In genomic region chr5:181189962-181190710, GRCh38 we compare ENCODE assay signal across 8 cellular contexts. TPM values are rescaled to one million over a fixed set of nuclear protein-coding genes. Genes with fewer than 3 reads are reported as not detected.
A peak's percentile ranks its signal among the peaks of the same experiment; 100 is the strongest.
DNase-seq lines count a peak whose midpoint lies in the region; ATAC-seq and TF ChIP-seq lines count a peak whose summit lies in the region.

No MANE protein-coding gene starts in this region.

- no peaks in the 10 kb centered on the region for H3K9me3 ChIP-seq in fibroblast of lung (ENCODE audit: control insufficient read depth, insufficient read depth, low read depth, low read length)

- H2AFZ ChIP-seq in GM23338 = peak overlapping the region; percentile 98
- peak overlapping the region; percentile 92 for H2AFZ ChIP-seq in fibroblast of lung (ENCODE audit: low read length)

- H3K27me3 ChIP-seq in GM23338 (ENCODE audit: insufficient read depth) (peaks cover 49% of the 10 kb centered on the region), fibroblast of lung (ENCODE audit: control insufficient read depth, insufficient read depth, low read length) (no peaks in the 10 kb centered on the region)

- peaks cover 60% of the 10 kb centered on the region for H3K27me3 Mint-ChIP-seq in GM23338 (ENCODE audit: insufficient read depth, low read depth, poor library complexity)

- no peaks in the 10 kb centered on the region for H3K9me2 ChIP-seq in GM23338 (ENCODE audit: insufficient read depth)

- H3K36me3 ChIP-seq in GM23338 (ENCODE audit: insufficient read depth) (no peaks in the 10 kb centered on the region), fibroblast of lung (ENCODE audit: control insufficient read depth, insufficient read depth, low read length) (no peaks in the 10 kb centered on the region)

- H3K27ac ChIP-seq in GM23338 (ENCODE audit: low read depth) (no peak overlapping the region), fibroblast of lung (ENCODE audit: insufficient read depth, low read length) (no peak overlapping the region)

- no peaks in the 10 kb centered on the region for H3K79me2 ChIP-seq in GM23338 (replicated peaks; ENCODE audit: insufficient read depth)
- no peaks in the 10 kb centered on the region for H3K79me2 ChIP-seq in fibroblast of lung (ENCODE audit: control insufficient read depth, insufficient read depth, low read length)

- H3K4me1 Mint-ChIP-seq in GM23338 = peaks cover 6% of the 10 kb centered on the region

- TF ChIP-seq CTCF in GM23338 (conservative IDR thresholded peaks at IDR 0.05; ENCODE audit: low read depth in 2 of 2) (no peak), fibroblast of lung (conservative IDR thresholded peaks at IDR 0.05 in 1 of 2, IDR thresholded peaks at IDR 0.05 in 1 of 2; ENCODE audit: low read depth in 1 of 2, low read length in 2 of 2) (no peak), retinal pigment epithelial cell (conservative IDR thresholded peaks at IDR 0.05; ENCODE audit: low read depth, low read length) (no peak)

- H3K36me3 Mint-ChIP-seq in GM23338 (ENCODE audit: low read depth) = peaks cover 15% of the 10 kb centered on the region; the same call in 1 of the 3 replicates

- peaks cover 27% of the 10 kb centered on the region for H3K9me3 Mint-ChIP-seq in GM23338

- H3K4me3 Mint-ChIP-seq in GM23338 = peak overlapping the region; percentile 89

- DNase-seq in GM23338 (ENCODE audit: low spot score) = peak; percentile 40
- peak; percentile 54 to 60 for DNase-seq in activated CD4-positive, alpha-beta T cell treated with anti-CD3 and anti-CD28 coated beads, Interleukin-2, amount 50 U/mL, for 48 hours
- DNase-seq in fibroblast of lung (ENCODE audit: low read depth in 2 of 2) = no peak
- DNase-seq in retinal pigment epithelial cell (ENCODE audit: low read depth) = no peak
- no peak for DNase-seq in NOMO-1 treated with DMSO at 0.1 percent for 48 hours (lab: John Stamatoyannopoulos, UW; ENCODE audit: unreplicated experiment)
- no peak for DNase-seq in kidney glomerular epithelial cell (lab: John Stamatoyannopoulos, UW)

- H4K20me1 ChIP-seq in GM23338 (replicated peaks; ENCODE audit: insufficient read depth) (no peaks in the 10 kb centered on the region; the same call in 1 of the 2 replicates), fibroblast of lung (ENCODE audit: control insufficient read depth, extremely low read depth, insufficient read depth, low read length) (no peaks in the 10 kb centered on the region)

- H3K27ac Mint-ChIP-seq in GM23338 = no peak overlapping the region

- H3K4me1 ChIP-seq in GM23338 (ENCODE audit: insufficient read depth) = peaks cover 1% of the 10 kb centered on the region; the same call in 1 of the 2 replicates
- H3K4me1 ChIP-seq in fibroblast of lung (ENCODE audit: control insufficient read depth, extremely low read depth, insufficient read depth, low read length) = no peaks in the 10 kb centered on the region

- peak overlapping the region; percentile 17 for H3K9ac ChIP-seq in fibroblast of lung (ENCODE audit: insufficient read depth, low read length)

- peaks cover 3% of the 10 kb centered on the region for H3F3A ChIP-seq in GM23338 (replicated peaks; ENCODE audit: low read depth)

- peak overlapping the region; percentile 80 for H3K4me3 ChIP-seq in GM23338
- H3K4me3 ChIP-seq in fibroblast of lung (replicated peaks in 1 of 4; ENCODE audit: control extremely low read depth in 1 of 4, insufficient read depth in 1 of 4, low read depth in 3 of 4, low read length in 4 of 4) = peak overlapping the region; percentile 82 to 96 (median 85)
- peak overlapping the region; percentile 74 for H3K4me3 ChIP-seq in retinal pigment epithelial cell (ENCODE audit: low read length)

- ATAC-seq in GM23338 (peak; percentile 0; the same call in 2 of the 3 replicates), GM21723 (IDR thresholded peaks at IDR 0.05; ENCODE audit: unreplicated experiment) (no peak), HG03095 (IDR thresholded peaks at IDR 0.05; ENCODE audit: unreplicated experiment) (no peak)

- H3K4me2 ChIP-seq in GM23338 (peak overlapping the region; percentile 80), fibroblast of lung (ENCODE audit: extremely low read depth, insufficient read depth, low read length) (peak overlapping the region; percentile 98)

TF ChIP-seq in GM23338, 12 proteins besides CTCF, POLR2A, EP300 and RAD21 (continues in another document):
- no peak for TF ChIP-seq POLR2AphosphoS5 (IDR thresholded peaks at IDR 0.05; ENCODE audit: low read depth)
- TF ChIP-seq, protein P1, sequence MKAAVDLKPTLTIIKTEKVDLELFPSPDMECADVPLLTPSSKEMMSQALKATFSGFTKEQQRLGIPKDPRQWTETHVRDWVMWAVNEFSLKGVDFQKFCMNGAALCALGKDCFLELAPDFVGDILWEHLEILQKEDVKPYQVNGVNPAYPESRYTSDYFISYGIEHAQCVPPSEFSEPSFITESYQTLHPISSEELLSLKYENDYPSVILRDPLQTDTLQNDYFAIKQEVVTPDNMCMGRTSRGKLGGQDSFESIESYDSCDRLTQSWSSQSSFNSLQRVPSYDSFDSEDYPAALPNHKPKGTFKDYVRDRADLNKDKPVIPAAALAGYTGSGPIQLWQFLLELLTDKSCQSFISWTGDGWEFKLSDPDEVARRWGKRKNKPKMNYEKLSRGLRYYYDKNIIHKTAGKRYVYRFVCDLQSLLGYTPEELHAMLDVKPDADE (IDR thresholded peaks at IDR 0.05) = no peak
- TF ChIP-seq EZH2phosphoT487 (IDR thresholded peaks at IDR 0.05; ENCODE audit: unreplicated experiment) = no peak
- no peak for TF ChIP-seq NANOG (IDR thresholded peaks at IDR 0.05; ENCODE audit: borderline replicate concordance)
- no peak for TF ChIP-seq JUNB (IDR thresholded peaks at IDR 0.05; ENCODE audit: unreplicated experiment)
- TF ChIP-seq ZNF331 (CRISPR knock-in tag; IDR thresholded peaks at IDR 0.05; ENCODE audit: low read depth) = no peak
- no peak for TF ChIP-seq STAT1 (IDR thresholded peaks at IDR 0.05; ENCODE audit: unreplicated experiment)
- TF ChIP-seq CREB1 (CRISPR knock-in tag; IDR thresholded peaks at IDR 0.05; ENCODE audit: low read depth) = no peak
- TF ChIP-seq EZH2 (IDR thresholded peaks at IDR 0.05; ENCODE audit: low read depth, unreplicated experiment) = no peak
- TF ChIP-seq ZNF114 (CRISPR knock-in tag; IDR thresholded peaks at IDR 0.05) = no peak
- TF ChIP-seq, protein P2, sequence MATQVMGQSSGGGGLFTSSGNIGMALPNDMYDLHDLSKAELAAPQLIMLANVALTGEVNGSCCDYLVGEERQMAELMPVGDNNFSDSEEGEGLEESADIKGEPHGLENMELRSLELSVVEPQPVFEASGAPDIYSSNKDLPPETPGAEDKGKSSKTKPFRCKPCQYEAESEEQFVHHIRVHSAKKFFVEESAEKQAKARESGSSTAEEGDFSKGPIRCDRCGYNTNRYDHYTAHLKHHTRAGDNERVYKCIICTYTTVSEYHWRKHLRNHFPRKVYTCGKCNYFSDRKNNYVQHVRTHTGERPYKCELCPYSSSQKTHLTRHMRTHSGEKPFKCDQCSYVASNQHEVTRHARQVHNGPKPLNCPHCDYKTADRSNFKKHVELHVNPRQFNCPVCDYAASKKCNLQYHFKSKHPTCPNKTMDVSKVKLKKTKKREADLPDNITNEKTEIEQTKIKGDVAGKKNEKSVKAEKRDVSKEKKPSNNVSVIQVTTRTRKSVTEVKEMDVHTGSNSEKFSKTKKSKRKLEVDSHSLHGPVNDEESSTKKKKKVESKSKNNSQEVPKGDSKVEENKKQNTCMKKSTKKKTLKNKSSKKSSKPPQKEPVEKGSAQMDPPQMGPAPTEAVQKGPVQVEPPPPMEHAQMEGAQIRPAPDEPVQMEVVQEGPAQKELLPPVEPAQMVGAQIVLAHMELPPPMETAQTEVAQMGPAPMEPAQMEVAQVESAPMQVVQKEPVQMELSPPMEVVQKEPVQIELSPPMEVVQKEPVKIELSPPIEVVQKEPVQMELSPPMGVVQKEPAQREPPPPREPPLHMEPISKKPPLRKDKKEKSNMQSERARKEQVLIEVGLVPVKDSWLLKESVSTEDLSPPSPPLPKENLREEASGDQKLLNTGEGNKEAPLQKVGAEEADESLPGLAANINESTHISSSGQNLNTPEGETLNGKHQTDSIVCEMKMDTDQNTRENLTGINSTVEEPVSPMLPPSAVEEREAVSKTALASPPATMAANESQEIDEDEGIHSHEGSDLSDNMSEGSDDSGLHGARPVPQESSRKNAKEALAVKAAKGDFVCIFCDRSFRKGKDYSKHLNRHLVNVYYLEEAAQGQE (IDR thresholded peaks at IDR 0.05; ENCODE audit: unreplicated experiment) = no peak

RNA-seq across cellular contexts. Expression of gene TRIM7, which starts 14.9 kb away (rescaled TPM):
- 0.56 and 0.66 TPM in 2 replicates for total RNA-seq in GM23338 (2014; rRNA removed; shearing (Covaris generic))
- polyA plus RNA-seq in GM23338 (2016; fragmentation: Nextera tagmentation; extraction: Ambion mirVana) (0.37 and 0.53 TPM in 2 replicates), fibroblast of lung (4.7 and 6.9 TPM in 2 replicates)
- total RNA-seq in fibroblast of lung = 2.3 and 7.3 TPM in 2 replicates
- polyA plus RNA-seq in fibroblast of lung (2012) = 6.2 and 7.8 TPM in 2 replicates
- polyA minus RNA-seq in fibroblast of lung (ENCODE audit: low replicate concordance) = 0.55 and 1.9 TPM in 2 replicates

RNA-seq across cellular contexts. Expression of gene TRIM41, which starts 32.9 kb away (rescaled TPM):
- total RNA-seq in GM23338 (2014; rRNA removed; shearing (Covaris generic)) = 8.7 and 9.7 TPM in 2 replicates
- polyA plus RNA-seq in GM23338 (2016; fragmentation: Nextera tagmentation; extraction: Ambion mirVana) = 6.2 and 7.3 TPM in 2 replicates
- total RNA-seq in fibroblast of lung = 13.9 and 17.0 TPM in 2 replicates
- polyA plus RNA-seq in fibroblast of lung = 8.3 and 11.0 TPM in 2 replicates
- polyA plus RNA-seq in fibroblast of lung (2012) = 15.1 and 19.1 TPM in 2 replicates
- 10.5 and 10.8 TPM in 2 replicates for polyA minus RNA-seq in fibroblast of lung (ENCODE audit: low replicate concordance)

RNA-seq across cellular contexts. Expression of gene OR2V2, which starts 42.8 kb away (rescaled TPM):
- total RNA-seq in GM23338 (2014; rRNA removed; shearing (Covaris generic)) = not detected in 2 replicates
- not detected in 2 replicates for polyA plus RNA-seq in GM23338 (2016; fragmentation: Nextera tagmentation; extraction: Ambion mirVana)
- total RNA-seq in fibroblast of lung = not detected in 2 replicates
- polyA plus RNA-seq in fibroblast of lung = not detected in 2 replicates
- not detected in 2 replicates for polyA plus RNA-seq in fibroblast of lung (2012)
- not detected in 2 replicates for polyA minus RNA-seq in fibroblast of lung (ENCODE audit: low replicate concordance)

RNA-seq across cellular contexts. Expression of gene RACK1, which starts 53.6 kb away (rescaled TPM):
- 4,589 and 4,798 TPM in 2 replicates for total RNA-seq in GM23338 (2014; rRNA removed; shearing (Covaris generic))
- polyA plus RNA-seq in GM23338 (2016; fragmentation: Nextera tagmentation; extraction: Ambion mirVana) = 2,372 and 2,567 TPM in 2 replicates
- total RNA-seq in fibroblast of lung = 4,649 and 6,091 TPM in 2 replicates
- 3,014 and 3,409 TPM in 2 replicates for polyA plus RNA-seq in fibroblast of lung
- polyA plus RNA-seq in fibroblast of lung (2012) = 2,910 and 3,137 TPM in 2 replicates
- polyA minus RNA-seq in fibroblast of lung (ENCODE audit: low replicate concordance) = 11,904 and 12,258 TPM in 2 replicates

RNA-seq across cellular contexts. Expression of gene OR2V1, which starts 59.2 kb away (rescaled TPM):
- not detected in 2 replicates for total RNA-seq in GM23338 (2014; rRNA removed; shearing (Covaris generic))
- polyA plus RNA-seq in GM23338 (2016; fragmentation: Nextera tagmentation; extraction: Ambion mirVana) (not detected in 2 replicates), fibroblast of lung (not detected in 2 replicates)
- total RNA-seq in fibroblast of lung = not detected in 2 replicates
- not detected in 2 replicates for polyA plus RNA-seq in fibroblast of lung (2012)
- polyA minus RNA-seq in fibroblast of lung (ENCODE audit: low replicate concordance) = not detected in 2 replicates

Comparison
In these comparisons a context has a peak if more than half of its experiments do, and no peak if none do; other contexts are left out.
1. DNase-seq: peak in GM23338 (single experiment) and activated CD4-positive, alpha-beta T cell treated with anti-CD3 and anti-CD28 coated beads, Interleukin-2, amount 50 U/mL, for 48 hours (2 of 2); none in fibroblast of lung (0 of 2), retinal pigment epithelial cell (single experiment), NOMO-1 treated with DMSO at 0.1 percent for 48 hours (single experiment) and kidney glomerular epithelial cell (single experiment).
2. Peak in every context shown above with its lines, with median percentiles within 50 percentile points of each other: H3K4me3 ChIP-seq.